ENCODE assay signal across 1 cellular context in the genomic region with DNA sequence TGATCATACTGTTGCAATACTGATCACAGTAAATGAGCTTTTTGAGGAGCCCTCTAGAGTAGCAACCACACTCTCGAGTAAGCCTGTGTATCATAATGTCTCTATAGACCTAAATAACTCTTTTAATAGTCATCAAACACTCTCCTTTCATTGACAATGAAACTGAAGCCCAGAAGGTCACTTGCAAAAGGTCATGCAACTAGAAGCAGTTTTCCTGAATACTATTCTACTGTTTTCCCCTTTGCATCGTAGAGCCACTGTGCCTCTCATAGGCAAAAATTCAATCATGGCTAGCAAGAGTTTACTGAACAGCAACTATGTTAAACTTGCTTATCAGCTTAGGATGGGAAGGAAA.
TF ChIP-seq lines count a peak whose summit lies in the region.

No MANE protein-coding gene starts in this region.

TF ChIP-seq in HepG2, 621 proteins besides CTCF, POLR2A, EP300 and RAD21 (continued from another document):
- TF ChIP-seq, protein P1, sequence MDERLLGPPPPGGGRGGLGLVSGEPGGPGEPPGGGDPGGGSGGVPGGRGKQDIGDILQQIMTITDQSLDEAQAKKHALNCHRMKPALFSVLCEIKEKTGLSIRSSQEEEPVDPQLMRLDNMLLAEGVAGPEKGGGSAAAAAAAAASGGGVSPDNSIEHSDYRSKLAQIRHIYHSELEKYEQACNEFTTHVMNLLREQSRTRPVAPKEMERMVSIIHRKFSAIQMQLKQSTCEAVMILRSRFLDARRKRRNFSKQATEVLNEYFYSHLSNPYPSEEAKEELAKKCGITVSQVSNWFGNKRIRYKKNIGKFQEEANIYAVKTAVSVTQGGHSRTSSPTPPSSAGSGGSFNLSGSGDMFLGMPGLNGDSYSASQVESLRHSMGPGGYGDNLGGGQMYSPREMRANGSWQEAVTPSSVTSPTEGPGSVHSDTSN (CRISPR knock-in tag; IDR thresholded peaks at IDR 0.05) = no peak
